In the genomic region with DNA sequence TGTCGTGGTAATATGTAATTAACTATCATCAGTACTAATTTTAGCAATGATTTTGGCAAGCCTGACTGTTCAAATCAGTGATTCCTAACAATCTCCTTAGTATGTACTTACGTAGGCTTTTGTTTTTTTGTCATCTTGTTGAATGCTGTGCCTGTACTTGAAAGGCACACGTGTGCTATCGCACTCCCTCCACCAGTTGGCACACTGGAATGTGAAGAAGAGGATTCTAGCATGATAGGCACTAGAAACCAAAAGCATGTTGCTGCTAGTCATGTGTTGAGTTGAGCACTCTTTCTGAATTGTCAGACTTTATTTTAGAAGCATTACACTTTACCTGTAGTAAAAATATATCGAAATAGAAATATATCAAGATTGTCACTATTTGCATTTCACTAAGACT, we compare ENCODE assay signal across 22 cellular contexts. TPM values are rescaled to one million over a fixed set of nuclear protein-coding genes. Genes with fewer than 3 reads are reported as not detected.
DNase-seq lines count a peak whose midpoint lies in the region; ATAC-seq, FAIRE-seq and TF ChIP-seq lines count a peak whose summit lies in the region.
"Had no signal": no experiment of that assay in that cellular context is flagged by ENCODE, and none has a peak within 500 bp of the region (broad histone marks: within the 10 kb centered on the region; RNA-seq: fewer than 3 reads in every experiment).

No MANE protein-coding gene starts in this region.

- H3F3A ChIP-seq in GM23338 (replicated peaks; ENCODE audit: low read depth), result no peaks in the 10 kb centered on the region

- H3K4me2 ChIP-seq in GM23338, result no peak overlapping the region

- no peaks in the 10 kb centered on the region for H3K9me3 ChIP-seq in A673 (ENCODE audit: low read depth, low read length, poor library complexity, severe bottlenecking)
- H3K9me3 ChIP-seq: BE2C had no signal

- H3K4me1 Mint-ChIP-seq in activated CD4-positive, alpha-beta T cell treated with anti-CD3 and anti-CD28 coated beads, Interleukin-2, amount 10 ng/mL, durations not matched to agents 24 days and 14 days, result peaks cover 2% of the 10 kb centered on the region
- peaks cover 11% of the 10 kb centered on the region for H3K4me1 Mint-ChIP-seq in activated CD4-positive, alpha-beta T cell treated with anti-CD3 and anti-CD28 coated beads for 36 hours
- H3K4me1 Mint-ChIP-seq in GM23338, result peaks cover 7% of the 10 kb centered on the region; the same call in 2 of the 3 replicates

- H3K4me1 ChIP-seq in GM23338 (ENCODE audit: insufficient read depth) (peaks cover 5% of the 10 kb centered on the region; the same call in 1 of the 2 replicates), A673 (ENCODE audit: insufficient read depth, low read length, poor library complexity, severe bottlenecking) (no peaks in the 10 kb centered on the region)
- H3K4me1 ChIP-seq: BE2C had no signal

- peak; percentile 37 for DNase-seq in activated CD4-positive, alpha-beta T cell treated with anti-CD3 and anti-CD28 coated beads, Interleukin-2, amount 10 ng/mL, durations not matched to agents 24 days and 14 days
- DNase-seq in activated CD4-positive, alpha-beta T cell treated with anti-CD3 and anti-CD28 coated beads for 36 hours, result no peak
- DNase-seq in GM23338 (ENCODE audit: low spot score) (no peak), A673 (ENCODE audit: low spot score) (no peak), DMS 273 treated with DMSO at 0.1 percent for 48 hours (lab: John Stamatoyannopoulos, UW) (no peak), NCI-H2081 treated with DMSO at 0.1 percent for 48 hours (lab: John Stamatoyannopoulos, UW) (no peak)
- DNase-seq: 8988T; ACHN; BE2C; CD4-positive, alpha-beta memory T cell; COR-L47; DND-41; GDM1 had no signal

- H3K27ac Mint-ChIP-seq in activated CD4-positive, alpha-beta T cell treated with anti-CD3 and anti-CD28 coated beads, Interleukin-2, amount 10 ng/mL, durations not matched to agents 24 days and 14 days, result no peak overlapping the region
- H3K27ac Mint-ChIP-seq in activated CD4-positive, alpha-beta T cell treated with anti-CD3 and anti-CD28 coated beads for 36 hours, result no peak overlapping the region
- H3K27ac Mint-ChIP-seq in GM23338, result 0 out of 2 replicates have a peak overlapping the region, but pooled peaks have one; percentile 37

- H3K27me3 ChIP-seq in GM23338 (ENCODE audit: insufficient read depth) (no peaks in the 10 kb centered on the region), A673 (replicated peaks; ENCODE audit: insufficient read depth, low read depth, low read length, poor library complexity) (no peaks in the 10 kb centered on the region)
- H3K27me3 ChIP-seq: BE2C had no signal

- peak; percentile 41 for FAIRE-seq in islet of Langerhans (lab: Jason Lieb, UNC)
- FAIRE-seq: D721Med, GM12892, GM19239, H54, HepG2, HTR-8/SVneo had no signal

- H3K4me3 ChIP-seq in GM23338, result no peak overlapping the region
- no peak overlapping the region for H3K4me3 ChIP-seq in A673 (ENCODE audit: low read depth, low read length, poor library complexity, severe bottlenecking)

- peaks cover 31% of the 10 kb centered on the region for H3K36me3 ChIP-seq in GM23338 (ENCODE audit: insufficient read depth)
- H3K36me3 ChIP-seq in A673 (ENCODE audit: insufficient read depth, low read length, poor library complexity, severe bottlenecking), result peaks cover 32% of the 10 kb centered on the region

- no peaks in the 10 kb centered on the region for H3K27me3 Mint-ChIP-seq in activated CD4-positive, alpha-beta T cell treated with anti-CD3 and anti-CD28 coated beads, Interleukin-2, amount 10 ng/mL, durations not matched to agents 24 days and 14 days
- no peaks in the 10 kb centered on the region for H3K27me3 Mint-ChIP-seq in activated CD4-positive, alpha-beta T cell treated with anti-CD3 and anti-CD28 coated beads for 36 hours
- peaks cover 2% of the 10 kb centered on the region for H3K27me3 Mint-ChIP-seq in GM23338 (ENCODE audit: insufficient read depth, low read depth, poor library complexity)
- H3K27me3 Mint-ChIP-seq: CD4-positive, alpha-beta memory T cell had no signal

- no TSS peak for BruUV-seq in A673 (replicated peaks; lab: Mats Ljungman, UMichigan)

- no peaks in the 10 kb centered on the region for H3K9me3 Mint-ChIP-seq in activated CD4-positive, alpha-beta T cell treated with anti-CD3 and anti-CD28 coated beads, Interleukin-2, amount 10 ng/mL, durations not matched to agents 24 days and 14 days
- no peaks in the 10 kb centered on the region for H3K9me3 Mint-ChIP-seq in activated CD4-positive, alpha-beta T cell treated with anti-CD3 and anti-CD28 coated beads for 36 hours (ENCODE audit: low read depth)
- H3K9me3 Mint-ChIP-seq in GM23338, result no peaks in the 10 kb centered on the region
- H3K9me3 Mint-ChIP-seq: CD4-positive, alpha-beta memory T cell had no signal

- no peak overlapping the region for H2AFZ ChIP-seq in GM23338

- H4K20me1 ChIP-seq in GM23338 (replicated peaks; ENCODE audit: insufficient read depth), result peaks cover 8% of the 10 kb centered on the region; the same call in 1 of the 2 replicates

- no peaks in the 10 kb centered on the region for H3K79me2 ChIP-seq in GM23338 (replicated peaks; ENCODE audit: insufficient read depth)

- no peak for TF ChIP-seq CTCF in GM23338 (conservative IDR thresholded peaks at IDR 0.05; ENCODE audit: low read depth in 2 of 2)
- TF ChIP-seq CTCF in A673 (conservative IDR thresholded peaks at IDR 0.05; ENCODE audit: low read depth, low read length), result no peak

- no peaks in the 10 kb centered on the region for H3K9me2 ChIP-seq in GM23338 (ENCODE audit: insufficient read depth)

- H3K36me3 Mint-ChIP-seq in activated CD4-positive, alpha-beta T cell treated with anti-CD3 and anti-CD28 coated beads, Interleukin-2, amount 10 ng/mL, durations not matched to agents 24 days and 14 days (ENCODE audit: low read depth), result peaks cover 65% of the 10 kb centered on the region
- peaks cover 63% of the 10 kb centered on the region for H3K36me3 Mint-ChIP-seq in activated CD4-positive, alpha-beta T cell treated with anti-CD3 and anti-CD28 coated beads for 36 hours (ENCODE audit: low read depth)
- H3K36me3 Mint-ChIP-seq in GM23338 (ENCODE audit: low read depth), result peaks cover 55% of the 10 kb centered on the region

- no peak overlapping the region for H3K4me3 Mint-ChIP-seq in activated CD4-positive, alpha-beta T cell treated with anti-CD3 and anti-CD28 coated beads, Interleukin-2, amount 10 ng/mL, durations not matched to agents 24 days and 14 days
- H3K4me3 Mint-ChIP-seq in activated CD4-positive, alpha-beta T cell treated with anti-CD3 and anti-CD28 coated beads for 36 hours, result no peak overlapping the region
- H3K4me3 Mint-ChIP-seq in GM23338, result no peak overlapping the region
- H3K4me3 Mint-ChIP-seq: CD4-positive, alpha-beta memory T cell had no signal

- intact Hi-C loops in activated CD4-positive, alpha-beta T cell treated with anti-CD3 and anti-CD28 coated beads, Interleukin-2, amount 10 ng/mL, durations not matched to agents 24 days and 14 days (cut with micrococcal nuclease), result no loop called here
- intact Hi-C loops in activated CD4-positive, alpha-beta T cell treated with anti-CD3 and anti-CD28 coated beads for 36 hours (cut with DNase I, micrococcal nuclease), result no loop called here
- intact Hi-C loops in A673 (cut with micrococcal nuclease; ENCODE audit: unreplicated experiment), result no loop called here

- H3K27ac ChIP-seq in GM23338 (ENCODE audit: low read depth), result no peak overlapping the region
- no peak overlapping the region for H3K27ac ChIP-seq in A673 (ENCODE audit: low read depth, low read length, poor library complexity, severe bottlenecking)
- H3K27ac ChIP-seq: C4-2B had no signal

- POLR2A ChIA-PET in activated CD4-positive, alpha-beta T cell treated with anti-CD3 and anti-CD28 coated beads for 36 hours (lab: Charles Lee), result no interaction called here
- POLR2A ChIA-PET in A673 (lab: Charles Lee; ENCODE audit: low non-redundant PET), result no interaction called here

- CTCF ChIA-PET in activated CD4-positive, alpha-beta T cell treated with anti-CD3 and anti-CD28 coated beads for 36 hours (lab: Charles Lee), result no interaction called here
- CTCF ChIA-PET in A673 (lab: Charles Lee), result no interaction called here

- ATAC-seq in activated CD4-positive, alpha-beta T cell treated with anti-CD3 and anti-CD28 coated beads for 36 hours, result no peak
- no peak for ATAC-seq in GM23338
- ATAC-seq: HCT116, HepG2 had no signal

TF ChIP-seq in GM23338, 12 proteins besides CTCF, POLR2A, EP300 and RAD21:
- TF ChIP-seq EZH2phosphoT487 (IDR thresholded peaks at IDR 0.05; ENCODE audit: unreplicated experiment), result no peak
- TF ChIP-seq CREB1 (CRISPR knock-in tag; IDR thresholded peaks at IDR 0.05; ENCODE audit: low read depth), result no peak
TF ChIP-seq in GM23338: peak in this region for 0.

RNA-seq across cellular contexts. Expression of a gene that starts 59.1 kb away (rescaled TPM):
- total RNA-seq in activated CD4-positive, alpha-beta T cell treated with anti-CD3 and anti-CD28 coated beads, Interleukin-2, amount 10 ng/mL, durations not matched to agents 24 days and 14 days, result 78.2 and 92.3 TPM in 2 replicates
- total RNA-seq in activated CD4-positive, alpha-beta T cell treated with anti-CD3 and anti-CD28 coated beads for 36 hours, result 10 to 100 TPM; 41.9 to 45.4 TPM
- 62.9 and 110 TPM in 2 replicates for total RNA-seq in GM23338 (2014; rRNA removed; shearing (Covaris generic))
- polyA plus RNA-seq in GM23338 (2016; fragmentation: Nextera tagmentation; extraction: Ambion mirVana), result 40.9 and 45.2 TPM in 2 replicates
- total RNA-seq in A673 (2021), result 82.5 and 94.5 TPM in 2 replicates
